Comparison of ENCODE assay signal across 2 cellular contexts in genomic region chr6:33250731-33251130, GRCh38.
TF ChIP-seq lines count a peak whose summit lies in the region.

No MANE protein-coding gene starts in this region.

TF ChIP-seq in GM12878, 131 proteins besides CTCF, POLR2A, EP300 and RAD21:
- no peak for TF ChIP-seq ATF2 (IDR thresholded peaks at IDR 0.05; ENCODE audit: low read length)
- TF ChIP-seq HDAC6 (IDR thresholded peaks at IDR 0.05; ENCODE audit: unreplicated experiment), result no peak
- TF ChIP-seq ZZZ3 (IDR thresholded peaks at IDR 0.05; ENCODE audit: control insufficient read depth, insufficient read length, low read depth), result no peak
- TF ChIP-seq MAX (IDR thresholded peaks at IDR 0.05; ENCODE audit: low read depth, low read length), result no peak
- TF ChIP-seq ZBTB40 (IDR thresholded peaks at IDR 0.05; ENCODE audit: borderline replicate concordance), result no peak
- no peak for TF ChIP-seq TARDBP (IDR thresholded peaks at IDR 0.05; ENCODE audit: borderline replicate concordance)
- no peak for TF ChIP-seq SREBF2 (IDR thresholded peaks at IDR 0.05; ENCODE audit: low read length)
- no peak for TF ChIP-seq CBX5 (IDR thresholded peaks at IDR 0.05; ENCODE audit: low read depth)
- no peak for TF ChIP-seq ESRRA (IDR thresholded peaks at IDR 0.05; ENCODE audit: low read length)
- TF ChIP-seq GATAD2B (conservative IDR thresholded peaks at IDR 0.05; ENCODE audit: low read depth), result no peak
- no peak for TF ChIP-seq RFX5 (IDR thresholded peaks at IDR 0.05; ENCODE audit: low read depth, low read length)
- no peak for TF ChIP-seq RELA (IDR thresholded peaks at IDR 0.05; ENCODE audit: borderline replicate concordance, partially characterized antibody)
- no peak for TF ChIP-seq STAT1 (conservative IDR thresholded peaks at IDR 0.05)
- no peak for TF ChIP-seq NFYA (IDR thresholded peaks at IDR 0.05; ENCODE audit: borderline replicate concordance, low read depth, low read length)

TF ChIP-seq in HEK293T, 16 proteins besides CTCF, POLR2A, EP300 and RAD21:
- TF ChIP-seq SUZ12 (IDR thresholded peaks at IDR 0.05) (no peak), HDGF (IDR thresholded peaks at IDR 0.05; ENCODE audit: borderline replicate concordance) (no peak), TARDBP (IDR thresholded peaks at IDR 0.05) (no peak), BHLHE40 (IDR thresholded peaks at IDR 0.05; ENCODE audit: borderline replicate concordance) (no peak), ARNT (IDR thresholded peaks at IDR 0.05) (no peak)
